19 cellular contexts compared by ENCODE assay signal in genomic region chr12:12180575-12180974, GRCh38.
"Had no signal": no experiment of that assay in that cellular context is flagged by ENCODE, and none has a peak within 500 bp of the region (broad histone marks: within the 10 kb centered on the region; RNA-seq: fewer than 3 reads in every experiment).

No MANE protein-coding gene starts in this region.

- H3K9me3 ChIP-seq: left lung, mucosa of descending colon, transverse colon had no signal

- H3K36me3 ChIP-seq: left lung had no signal

- H3K27me3 Mint-ChIP-seq: stimulated activated naive B cell treated with anti-CD40 and anti-IgM and Interleukin-4, amounts not matched to agents 10 μg/mL and 1 μg/mL and 100 μg/mL, for 72 hours had no signal

- H3K4me1 Mint-ChIP-seq: activated naive CD8-positive, alpha-beta T cell treated with anti-CD3 and anti-CD28 coated beads, Interleukin-2, amount 10 ng/mL, durations not matched to agents 7 days and 5 days; T-cell had no signal

- DNase-seq: activated CD4-positive, alpha-beta T cell treated with anti-CD3 and anti-CD28 coated beads, Interleukin-2, amount 50 U/mL, for 1 hour; activated CD8-positive, alpha-beta memory T cell treated with anti-CD3 and anti-CD28 coated beads for 24 hours; activated gamma-delta T cell treated with Interleukin-2 at 50 U/mL for 16 hours; activated naive CD8-positive, alpha-beta T cell treated with anti-CD3 and anti-CD28 coated beads, Interleukin-2, amount 10 ng/mL, durations not matched to agents 7 days and 5 days; anterior cingulate cortex; dorsolateral prefrontal cortex; endodermal cell; hippocampal formation; kidney; left lung; mucosa of descending colon; naive thymus-derived CD4-positive, alpha-beta T cell; stimulated activated CD4-positive, alpha-beta T cell treated with anti-CD3 and anti-CD28 coated beads, Interleukin-12 subunit alpha, Interleukin-12 subunit beta, amount 100 ng/mL, for 4 hours; stimulated activated naive B cell treated with anti-CD40 and anti-IgM and Interleukin-4, amounts not matched to agents 10 μg/mL and 1 μg/mL and 100 μg/mL, for 72 hours; T-cell; T-helper 9 cell; transverse colon had no signal

- ATAC-seq: activated CD4-positive, CD25-positive, alpha-beta regulatory T cell treated with anti-CD3 and anti-CD28 coated beads, Interleukin-2, amount 50 U/mL, for 24 hours; left lung; mucosa of descending colon; naive thymus-derived CD4-positive, alpha-beta T cell; stimulated activated naive B cell treated with anti-CD40 and anti-IgM and Interleukin-4, amounts not matched to agents 10 μg/mL and 1 μg/mL and 100 μg/mL, for 72 hours; T-cell had no signal

- H3K9me3 Mint-ChIP-seq: activated naive CD8-positive, alpha-beta T cell treated with anti-CD3 and anti-CD28 coated beads, Interleukin-2, amount 10 ng/mL, durations not matched to agents 7 days and 5 days; endodermal cell; stimulated activated naive B cell treated with anti-CD40 and anti-IgM and Interleukin-4, amounts not matched to agents 10 μg/mL and 1 μg/mL and 100 μg/mL, for 72 hours; T-cell had no signal

- H3K4me3 ChIP-seq: dorsolateral prefrontal cortex, left lung, mucosa of descending colon, transverse colon had no signal

- H3K27ac ChIP-seq: left lung, parathyroid adenoma, transverse colon had no signal

- H3K27ac Mint-ChIP-seq: activated naive CD8-positive, alpha-beta T cell treated with anti-CD3 and anti-CD28 coated beads, Interleukin-2, amount 10 ng/mL, durations not matched to agents 7 days and 5 days; naive thymus-derived CD4-positive, alpha-beta T cell; stimulated activated naive B cell treated with anti-CD40 and anti-IgM and Interleukin-4, amounts not matched to agents 10 μg/mL and 1 μg/mL and 100 μg/mL, for 72 hours; T-cell had no signal

- H3K27me3 ChIP-seq: dorsolateral prefrontal cortex, left lung, transverse colon had no signal

- H3K36me3 Mint-ChIP-seq: stimulated activated naive B cell treated with anti-CD40 and anti-IgM and Interleukin-4, amounts not matched to agents 10 μg/mL and 1 μg/mL and 100 μg/mL, for 72 hours had no signal

- H3K4me3 Mint-ChIP-seq: activated naive CD8-positive, alpha-beta T cell treated with anti-CD3 and anti-CD28 coated beads, Interleukin-2, amount 10 ng/mL, durations not matched to agents 7 days and 5 days; endodermal cell; naive thymus-derived CD4-positive, alpha-beta T cell; stimulated activated naive B cell treated with anti-CD40 and anti-IgM and Interleukin-4, amounts not matched to agents 10 μg/mL and 1 μg/mL and 100 μg/mL, for 72 hours; T-cell had no signal
